13 cellular contexts compared by ENCODE assay signal in genomic region chr7:110204527-110204926, GRCh38.
A peak's percentile ranks its signal among the peaks of the same experiment; 100 is the strongest.
DNase-seq lines count a peak whose midpoint lies in the region; ATAC-seq and TF ChIP-seq lines count a peak whose summit lies in the region.
"Had no signal": no experiment of that assay in that cellular context is flagged by ENCODE, and none has a peak within 500 bp of the region (broad histone marks: within the 10 kb centered on the region; RNA-seq: fewer than 3 reads in every experiment).

No MANE protein-coding gene starts in this region.

- H3K27me3 Mint-ChIP-seq in nephron progenitor cell (ENCODE audit: low read depth, poor library complexity) = no peaks in the 10 kb centered on the region
- H3K27me3 Mint-ChIP-seq in activated T-helper 2 cell treated with anti-CD3 and anti-CD28 coated beads, Interferon-gamma antibody, Interleukin-2, Interleukin-4, amounts not matched to agents 10 μg/mL and 5 μg/mL and 100 μg/mL, durations not matched to agents 14 hours and 24 hours and 36 hours (ENCODE audit: low read depth) = no peaks in the 10 kb centered on the region

- intact Hi-C loops in activated T-helper 2 cell treated with anti-CD3 and anti-CD28 coated beads, Interferon-gamma antibody, Interleukin-2, Interleukin-4, amounts not matched to agents 10 μg/mL and 5 μg/mL and 100 μg/mL, durations not matched to agents 14 hours and 24 hours and 36 hours (cut with micrococcal nuclease) = no loop called here

- no peak overlapping the region for H3K27ac Mint-ChIP-seq in nephron progenitor cell
- H3K27ac Mint-ChIP-seq in activated T-helper 2 cell treated with anti-CD3 and anti-CD28 coated beads, Interferon-gamma antibody, Interleukin-2, Interleukin-4, amounts not matched to agents 10 μg/mL and 5 μg/mL and 100 μg/mL, durations not matched to agents 14 hours and 24 hours and 36 hours = no peak overlapping the region
- H3K27ac Mint-ChIP-seq: immature natural killer cell had no signal

- no peak overlapping the region for H3K4me3 ChIP-seq in GM06990 (replicated peaks; ENCODE audit: low read depth, low read length)
- H3K4me3 ChIP-seq: vagina had no signal

- DNase-seq in GM06990 (ENCODE audit: extremely low read depth, insufficient read length) (no peak), T47D (ENCODE audit: low read depth in 1 of 2, low spot score in 1 of 2) (peak; percentile 7 to 60), nephron progenitor cell (peak; percentile 3)
- no peak for DNase-seq in activated T-helper 2 cell treated with anti-CD3 and anti-CD28 coated beads, Interferon-gamma antibody, Interleukin-2, Interleukin-4, amounts not matched to agents 10 μg/mL and 5 μg/mL and 100 μg/mL, durations not matched to agents 14 hours and 24 hours and 36 hours (ENCODE audit: low spot score)
- DNase-seq: anterior cingulate cortex, immature natural killer cell, NCI-H524 treated with DMSO at 0.1 percent for 48 hours, small intestine, T1000 had no signal

- H3K4me1 Mint-ChIP-seq in nephron progenitor cell = peaks cover 7% of the 10 kb centered on the region
- no peaks in the 10 kb centered on the region for H3K4me1 Mint-ChIP-seq in activated T-helper 2 cell treated with anti-CD3 and anti-CD28 coated beads, Interferon-gamma antibody, Interleukin-2, Interleukin-4, amounts not matched to agents 10 μg/mL and 5 μg/mL and 100 μg/mL, durations not matched to agents 14 hours and 24 hours and 36 hours (ENCODE audit: low read depth)
- H3K4me1 Mint-ChIP-seq: immature natural killer cell had no signal

- no peaks in the 10 kb centered on the region for H3K9me3 Mint-ChIP-seq in nephron progenitor cell
- H3K9me3 Mint-ChIP-seq in activated T-helper 2 cell treated with anti-CD3 and anti-CD28 coated beads, Interferon-gamma antibody, Interleukin-2, Interleukin-4, amounts not matched to agents 10 μg/mL and 5 μg/mL and 100 μg/mL, durations not matched to agents 14 hours and 24 hours and 36 hours = no peaks in the 10 kb centered on the region

- TF ChIP-seq CTCF in GM06990 (IDR thresholded peaks at IDR 0.05; ENCODE audit: insufficient read depth, low read length, poor library complexity, severe bottlenecking) = peak; percentile 6
- peak; percentile 27; the same call in 1 of the 2 replicates for TF ChIP-seq CTCF in LNCAP (IDR thresholded peaks at IDR 0.05)
- TF ChIP-seq CTCF in nephron progenitor cell (IDR thresholded peaks at IDR 0.05) = no peak

- H3K4me3 Mint-ChIP-seq in nephron progenitor cell = no peak overlapping the region
- no peak overlapping the region for H3K4me3 Mint-ChIP-seq in activated T-helper 2 cell treated with anti-CD3 and anti-CD28 coated beads, Interferon-gamma antibody, Interleukin-2, Interleukin-4, amounts not matched to agents 10 μg/mL and 5 μg/mL and 100 μg/mL, durations not matched to agents 14 hours and 24 hours and 36 hours (ENCODE audit: low read depth)
- H3K4me3 Mint-ChIP-seq: immature natural killer cell had no signal

- H3K36me3 Mint-ChIP-seq in nephron progenitor cell (ENCODE audit: low read depth) = no peaks in the 10 kb centered on the region
- H3K36me3 Mint-ChIP-seq in activated T-helper 2 cell treated with anti-CD3 and anti-CD28 coated beads, Interferon-gamma antibody, Interleukin-2, Interleukin-4, amounts not matched to agents 10 μg/mL and 5 μg/mL and 100 μg/mL, durations not matched to agents 14 hours and 24 hours and 36 hours (ENCODE audit: low read depth) = no peaks in the 10 kb centered on the region

- in situ Hi-C loops in T47D (cut with HindIII; ENCODE audit: low pct_unique_long_range_greater_than_20kb, low sequenced_read_pairs) = no loop called here

- no peaks in the 10 kb centered on the region for H3K27me3 ChIP-seq in GM06990 (replicated peaks; ENCODE audit: control insufficient read depth, insufficient read depth, low read length)
- H3K27me3 ChIP-seq: vagina had no signal

- no peaks in the 10 kb centered on the region for H3K36me3 ChIP-seq in GM06990 (ENCODE audit: control insufficient read depth, insufficient read depth, low read length)
- H3K36me3 ChIP-seq: vagina had no signal

- no peak for ATAC-seq in HG02642 (IDR thresholded peaks at IDR 0.05; ENCODE audit: poor library complexity, unreplicated experiment)
- no peak for ATAC-seq in HG03025 (IDR thresholded peaks at IDR 0.05; ENCODE audit: low FRiP score, unreplicated experiment)

Comparison
In these comparisons a context has a peak if more than half of its experiments do, and no peak if none do; other contexts are left out.
1. DNase-seq: peak in T47D (2 of 2) and nephron progenitor cell (single experiment); none in GM06990 (single experiment) and activated T-helper 2 cell treated with anti-CD3 and anti-CD28 coated beads, Interferon-gamma antibody, Interleukin-2, Interleukin-4, amounts not matched to agents 10 μg/mL and 5 μg/mL and 100 μg/mL, durations not matched to agents 14 hours and 24 hours and 36 hours (single experiment).